16 cellular contexts compared by ENCODE assay signal in genomic region chr18:27075828-27076227, GRCh38.
DNase-seq lines count a peak whose midpoint lies in the region; ATAC-seq lines count a peak whose summit lies in the region.
"Had no signal": no experiment of that assay in that cellular context is flagged by ENCODE, and none has a peak within 500 bp of the region (broad histone marks: within the 10 kb centered on the region; RNA-seq: fewer than 3 reads in every experiment).

No MANE protein-coding gene starts in this region.

- no peak for ATAC-seq in left lobe of liver
- ATAC-seq: GM12878, PC-3 had no signal

- peak; percentile 19 to 72 for DNase-seq in NCI-H2081 (lab: John Stamatoyannopoulos, UW)
- DNase-seq in NCI-H2081 treated with DMSO at 0.1 percent for 48 hours (lab: John Stamatoyannopoulos, UW) = no peak
- DNase-seq in NCI-H1417 (lab: John Stamatoyannopoulos, UW) = peak; percentile 54 to 94 (median 72)
- DNase-seq in NCI-H510A (lab: John Stamatoyannopoulos, UW) = peak; percentile 13
- DNase-seq in kidney glomerular epithelial cell (lab: John Stamatoyannopoulos, UW) = peak; percentile 0
- DNase-seq in T1000 (lab: John Stamatoyannopoulos, UW) = no peak
- DNase-seq in left lobe of liver (ENCODE audit: low spot score) = no peak
- DNase-seq in activated naive CD4-positive, alpha-beta T cell (lab: John Stamatoyannopoulos, UW) = no peak
- DNase-seq: C1 segment of cervical spinal cord, DMS79, HCEC 1CT, IMR-90, Kasumi-1, NCI-H2107, PC-3 had no signal

Comparison
In these comparisons a context has a peak if more than half of its experiments do, and no peak if none do; other contexts are left out.
1. DNase-seq: peak in NCI-H2081 (2 of 2), NCI-H1417 (3 of 3), NCI-H510A (single experiment) and kidney glomerular epithelial cell (single experiment); none in NCI-H2081 treated with DMSO at 0.1 percent for 48 hours (single experiment), T1000 (single experiment), left lobe of liver (single experiment) and activated naive CD4-positive, alpha-beta T cell (0 of 4).